17 cellular contexts compared by ENCODE assay signal in the genomic region with DNA sequence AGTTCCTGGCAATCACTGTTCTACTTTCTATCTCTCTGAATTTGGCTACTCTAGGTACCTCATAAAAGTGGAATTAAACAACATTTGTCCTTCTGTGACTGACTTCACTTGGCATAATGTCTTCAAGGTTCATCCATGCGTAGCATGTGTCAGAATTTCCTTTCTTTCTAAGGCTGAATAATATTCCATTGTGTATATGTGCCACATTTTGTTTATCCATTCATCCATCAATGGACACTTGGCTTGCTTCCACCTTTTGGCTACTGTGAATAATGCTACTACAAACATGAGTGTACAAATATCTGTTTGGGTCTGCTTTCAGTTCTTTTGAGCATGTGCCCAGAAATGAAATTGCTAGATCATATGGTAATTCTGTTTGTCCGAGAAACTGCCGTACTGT. TPM values are rescaled to one million over a fixed set of nuclear protein-coding genes. Genes with fewer than 3 reads are reported as not detected.
DNase-seq lines count a peak whose midpoint lies in the region; ATAC-seq, FAIRE-seq and TF ChIP-seq lines count a peak whose summit lies in the region.
"Had no signal": no experiment of that assay in that cellular context is flagged by ENCODE, and none has a peak within 500 bp of the region (broad histone marks: within the 10 kb centered on the region; RNA-seq: fewer than 3 reads in every experiment).

No MANE protein-coding gene starts in this region.

- no TSS peak for BruUV-seq in endothelial cell of umbilical vein (replicated peaks; lab: Mats Ljungman, UMichigan)

- no peaks in the 10 kb centered on the region for H4K20me1 ChIP-seq in endothelial cell of umbilical vein (replicated peaks; ENCODE audit: control insufficient read depth, extremely low read depth, insufficient read depth, low read length)

- H3K9ac ChIP-seq in endothelial cell of umbilical vein (replicated peaks; ENCODE audit: extremely low read depth, insufficient read depth, low read length) = no peak overlapping the region

- DNase-seq in NCI-H345 (lab: John Stamatoyannopoulos, UW) (peak; percentile 74), NCI-H345 treated with DMSO at 0.1 percent for 48 hours (lab: John Stamatoyannopoulos, UW; ENCODE audit: unreplicated experiment) (no peak), NCI-H774 (lab: John Stamatoyannopoulos, UW) (peak; percentile 47), endothelial cell of umbilical vein (ENCODE audit: low read depth, low spot score) (peak; percentile 82), renal cortical epithelial cell (ENCODE audit: low read depth) (peak; percentile 83), Right ventricle myocardium inferior (ENCODE audit: missing footprints) (no peak), 8988T (no peak)
- DNase-seq in activated CD4-positive, alpha-beta T cell treated with anti-CD3 and anti-CD28 coated beads, Interleukin-2, amount 50 U/mL, for 48 hours = no peak
- DNase-seq: activated CD8-positive, alpha-beta T cell treated with anti-CD3 and anti-CD28 coated beads for 36 hours; activated T-cell treated with anti-CD3 and anti-CD28 coated beads, Interleukin-2, amount 50 U/mL, for 4 hours; C1 segment of cervical spinal cord; Karpas-422; left colon; upper lobe of right lung had no signal

- dilution Hi-C loops in endothelial cell of umbilical vein (cut with MboI; ENCODE audit: extremely low pct_ligation_motif_present, low sequenced_read_pairs) = no loop called here

- peak; percentile 82 for FAIRE-seq in endothelial cell of umbilical vein (lab: Jason Lieb, UNC)
- FAIRE-seq: A204.1 had no signal

- H3K36me3 ChIP-seq in endothelial cell of umbilical vein (ENCODE audit: control insufficient read depth in 2 of 2, extremely low read depth in 1 of 2, insufficient read depth in 2 of 2, low read length in 2 of 2) = no peaks in the 10 kb centered on the region
- H3K36me3 ChIP-seq: esophagus muscularis mucosa, right atrium auricular region, upper lobe of right lung had no signal

- no peak for ATAC-seq in Right ventricle myocardium inferior
- ATAC-seq: activated CD8-positive, alpha-beta T cell treated with anti-CD3 and anti-CD28 coated beads for 36 hours; activated T-cell treated with anti-CD3 and anti-CD28 coated beads, Interleukin-2, amount 50 U/mL, for 4 hours; left colon; upper lobe of right lung had no signal

- peak overlapping the region; percentile 18 for H3K4me2 ChIP-seq in endothelial cell of umbilical vein (ENCODE audit: insufficient read depth, low read length)

- POLR2A ChIA-PET in endothelial cell of umbilical vein (lab: Charles Lee) = no interaction called here

- no peak overlapping the region for H3K27ac ChIP-seq in endothelial cell of umbilical vein (ENCODE audit: insufficient read depth, low read depth, low read length)
- H3K27ac ChIP-seq: esophagus muscularis mucosa, right atrium auricular region, upper lobe of right lung had no signal

- no peak for TF ChIP-seq CTCF in endothelial cell of umbilical vein (IDR thresholded peaks at IDR 0.05; ENCODE audit: extremely low read depth in 1 of 2, insufficient read depth in 1 of 2, low read depth in 1 of 2, low read length in 2 of 2)

- peaks cover 35% of the 10 kb centered on the region for H3K4me1 ChIP-seq in endothelial cell of umbilical vein (ENCODE audit: control insufficient read depth, extremely low read depth, insufficient read depth, low read length)

- H3K9me1 ChIP-seq in endothelial cell of umbilical vein (replicated peaks; ENCODE audit: control insufficient read depth, extremely low read depth, insufficient read depth, low read length) = no peaks in the 10 kb centered on the region

- no peaks in the 10 kb centered on the region for H3K9me3 ChIP-seq in endothelial cell of umbilical vein (replicated peaks; ENCODE audit: control insufficient read depth, insufficient read depth, low read length)
- H3K9me3 ChIP-seq: esophagus muscularis mucosa, right atrium auricular region, upper lobe of right lung had no signal

- H2AFZ ChIP-seq in endothelial cell of umbilical vein (ENCODE audit: low read depth, low read length) = no peak overlapping the region

- H3K79me2 ChIP-seq in endothelial cell of umbilical vein (ENCODE audit: control insufficient read depth, insufficient read depth, low read length) = no peaks in the 10 kb centered on the region

- H3K4me3 ChIP-seq in endothelial cell of umbilical vein (replicated peaks in 1 of 3; ENCODE audit: insufficient read depth in 1 of 3, low read depth in 1 of 3, low read length in 3 of 3) = no peak overlapping the region
- H3K4me3 ChIP-seq: esophagus muscularis mucosa, right atrium auricular region, upper lobe of right lung had no signal

- CTCF ChIA-PET in endothelial cell of umbilical vein (lab: Charles Lee) = no interaction called here

- intact Hi-C loops in endothelial cell of umbilical vein (cut with micrococcal nuclease) (loop anchor here (1.0 to 2.0 kb wide), 2 partner anchors 8 to 18 kb away; no protein-coding TSS in a partner anchor), Right ventricle myocardium inferior (cut with DNase I) (no loop called here)

- H3K27me3 ChIP-seq in endothelial cell of umbilical vein (ENCODE audit: control insufficient read depth in 2 of 2, insufficient read depth in 2 of 2, low read length in 2 of 2) = no peaks in the 10 kb centered on the region
- H3K27me3 ChIP-seq: esophagus muscularis mucosa, right atrium auricular region, upper lobe of right lung had no signal

- no peak for TF ChIP-seq POLR2A in endothelial cell of umbilical vein (IDR thresholded peaks at IDR 0.05; ENCODE audit: low read depth, low read length)

TF ChIP-seq in endothelial cell of umbilical vein, 7 proteins besides CTCF, POLR2A, EP300 and RAD21:
- TF ChIP-seq JUN (IDR thresholded peaks at IDR 0.05; ENCODE audit: borderline replicate concordance, insufficient read depth, insufficient read length, low read depth) = peak; percentile 42
- TF ChIP-seq EZH2 (IDR thresholded peaks at IDR 0.05; ENCODE audit: borderline replicate concordance, low read depth, low read length, severe bottlenecking) = no peak
- TF ChIP-seq FOS (IDR thresholded peaks at IDR 0.05; ENCODE audit: borderline replicate concordance, insufficient read depth, low read length) = no peak
- peak; percentile 9 for TF ChIP-seq GATA2 (IDR thresholded peaks at IDR 0.05; ENCODE audit: insufficient read depth, insufficient read length, low read depth, low read length)

RNA-seq across cellular contexts. Expression of a gene that starts 14.7 kb away (rescaled TPM):
- 8.7 and 9.3 TPM in 2 replicates for total RNA-seq in endothelial cell of umbilical vein
- polyA plus RNA-seq in endothelial cell of umbilical vein = 2.1 and 3.6 TPM in 2 replicates
- 2.6 and 3.0 TPM in 2 replicates for polyA plus RNA-seq in endothelial cell of umbilical vein (2011; cell fraction: cytosol; rRNA removed)
- 8.9 and 9.0 TPM in 2 replicates for polyA plus RNA-seq in endothelial cell of umbilical vein (2011; cell fraction: nucleus; rRNA removed)
- 4.8 and 7.0 TPM in 2 replicates for polyA plus RNA-seq in endothelial cell of umbilical vein (2012)
- 8.9 and 12.7 TPM in 2 replicates for polyA minus RNA-seq in endothelial cell of umbilical vein
- polyA minus RNA-seq in endothelial cell of umbilical vein (2011; cell fraction: cytosol; rRNA and poly(A)+ RNA removed) = not detected
- polyA minus RNA-seq in endothelial cell of umbilical vein (2011; cell fraction: nucleus; rRNA and poly(A)+ RNA removed) = 10.9 and 17.8 TPM in 2 replicates
- total RNA-seq in renal cortical epithelial cell = 3.3 and 5.9 TPM in 2 replicates
- 4.9 TPM for total RNA-seq in Right ventricle myocardium inferior

Comparison
In these comparisons a context has a peak if more than half of its experiments do, and no peak if none do; other contexts are left out.
1. DNase-seq: peak in NCI-H345 (single experiment), NCI-H774 (single experiment), endothelial cell of umbilical vein (single experiment) and renal cortical epithelial cell (single experiment); none in NCI-H345 treated with DMSO at 0.1 percent for 48 hours (single experiment), Right ventricle myocardium inferior (single experiment), activated CD4-positive, alpha-beta T cell treated with anti-CD3 and anti-CD28 coated beads, Interleukin-2, amount 50 U/mL, for 48 hours (0 of 2) and 8988T (single experiment).